In the genomic region with DNA sequence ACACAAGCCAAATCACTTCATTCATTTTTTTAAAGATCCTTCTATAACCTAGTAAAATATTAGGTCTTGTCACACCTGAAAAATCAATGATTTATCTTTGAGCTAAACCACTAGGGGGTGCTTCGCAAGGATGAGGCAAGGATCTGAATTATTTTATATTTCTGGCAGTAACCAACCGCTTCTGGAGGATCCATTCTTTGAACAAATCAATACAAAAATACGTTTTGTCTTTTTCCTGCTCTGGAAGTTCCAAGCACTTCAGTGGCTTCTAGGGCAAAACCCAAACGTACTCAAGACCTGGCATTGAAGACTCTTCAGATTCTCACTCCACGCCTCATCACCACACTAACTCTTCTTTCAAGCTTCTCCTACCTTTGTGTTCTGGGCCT, we compare ENCODE assay signal across 8 cellular contexts. TPM values are rescaled to one million over a fixed set of nuclear protein-coding genes. Genes with fewer than 3 reads are reported as not detected.
DNase-seq lines count a peak whose midpoint lies in the region; ATAC-seq, FAIRE-seq and TF ChIP-seq lines count a peak whose summit lies in the region.

No MANE protein-coding gene starts in this region.

- no peak overlapping the region for H2AFZ ChIP-seq in OCI-LY1 (ENCODE audit: low read length)

- H3K4me3 ChIP-seq in OCI-LY1 (ENCODE audit: low read depth, low read length, poor library complexity, severe bottlenecking) (peak overlapping the region; percentile 84), tibial nerve (peak overlapping the region; percentile 75 to 87 (median 83))

- CTCF ChIA-PET in GM10248 (lab: Yijun Ruan, JAX): interaction anchor here (0.7 to 8.5 kb wide), 37 partner anchors 11 to 881 kb away, joined by 3 to 107 read pairs (median 4); a partner anchor contains a TSS

- WGBS in tibial nerve, 2 donors: 0 to 1% methylated on average over 5 of the region's 5 CpGs

- TF ChIP-seq EP300 in tibial nerve (IDR thresholded peaks at IDR 0.05): no peak

- TF ChIP-seq CTCF in GM10248 (IDR thresholded peaks at IDR 0.05; ENCODE audit: control extremely low read depth, extremely low read depth, low read depth, missing control alignments) (peak; percentile 53), OCI-LY1 (IDR thresholded peaks at IDR 0.05; ENCODE audit: low read length) (peak; percentile 93), tibial nerve (IDR thresholded peaks at IDR 0.05) (peak in 3 of 5 experiments; percentile 24 to 59 (median 30))

- POLR2A ChIA-PET in GM10248 (lab: Yijun Ruan, JAX): interaction anchor here (0.7 to 1.8 kb wide), 2 partner anchors 15 to 50 kb away, joined by 3 to 22 read pairs; a partner anchor contains a TSS

- H3K4me2 ChIP-seq in OCI-LY1 (ENCODE audit: low read length): peak overlapping the region; percentile 63

- DNase-seq in GM10248 (ENCODE audit: extremely low spot score): peak; percentile 56
- DNase-seq in caudate nucleus (lab: John Stamatoyannopoulos, UW): peak in 1 of 61 donors; percentile 2
- DNase-seq in left kidney (ENCODE audit: low read depth, low spot score): peak; percentile 58
- DNase-seq in tibial nerve (ENCODE audit: low spot score in 2 of 2): no peak

- H3F3A ChIP-seq in OCI-LY1 (ENCODE audit: insufficient read depth, low read length): no peaks in the 10 kb centered on the region

- peak overlapping the region; percentile 72 for H3K9ac ChIP-seq in OCI-LY1 (ENCODE audit: low read length)

- H3K4me1 ChIP-seq in OCI-LY1 (ENCODE audit: insufficient read depth, low read length, severe bottlenecking): peaks cover 18% of the 10 kb centered on the region
- peaks cover 0 to 32% (median 15%) of the 10 kb centered on the region in 4 donors for H3K4me1 ChIP-seq in tibial nerve

- peaks cover 20% of the 10 kb centered on the region for H3K79me2 ChIP-seq in OCI-LY1 (ENCODE audit: insufficient read depth, low read length)

- H3K27me3 ChIP-seq in OCI-LY1 (ENCODE audit: insufficient read depth, low read length) (no peaks in the 10 kb centered on the region), tibial nerve (peaks cover 0 to 3% of the 10 kb centered on the region in 2 donors)

- ATAC-seq in HG03060 (IDR thresholded peaks at IDR 0.05; ENCODE audit: low read depth, unreplicated experiment): peak; percentile 18
- no peak for ATAC-seq in HG02885 (IDR thresholded peaks at IDR 0.05; ENCODE audit: poor library complexity, unreplicated experiment)

- TF ChIP-seq POLR2A in tibial nerve (IDR thresholded peaks at IDR 0.05): no peak

- no peaks in the 10 kb centered on the region for H3K9me3 ChIP-seq in OCI-LY1 (ENCODE audit: low read length)
- H3K9me3 ChIP-seq in tibial nerve: no peaks in the 10 kb centered on the region

- H4K20me1 ChIP-seq in OCI-LY1 (ENCODE audit: insufficient read depth, low read length): no peaks in the 10 kb centered on the region

- no peaks in the 10 kb centered on the region for H3K9me2 ChIP-seq in OCI-LY1 (ENCODE audit: low read depth, low read length)

- peak overlapping the region; percentile 68 for H3K27ac ChIP-seq in OCI-LY1 (ENCODE audit: low read depth, low read length, poor library complexity, severe bottlenecking)
- H3K27ac ChIP-seq in caudate nucleus (ENCODE audit: low read depth, low read length): peak overlapping the region; percentile 93
- peak overlapping the region; percentile 86 to 91 (median 88) for H3K27ac ChIP-seq in tibial nerve

- peak; percentile 51 for FAIRE-seq in A204.1 (lab: Jason Lieb, UNC)

- H3K36me3 ChIP-seq in OCI-LY1 (ENCODE audit: insufficient read depth, low read length): peaks cover 25% of the 10 kb centered on the region
- H3K36me3 ChIP-seq in tibial nerve: peaks cover 0 to 19% (median 2%) of the 10 kb centered on the region in 3 donors

RNA-seq across cellular contexts. Expression of a gene that starts 0.5 kb away (rescaled TPM):
- 10 to 100 TPM; 24.9 to 64.5 (median 39.3) TPM for total RNA-seq in tibial nerve

RNA-seq across cellular contexts. Expression of a gene that starts 14.2 kb away (rescaled TPM):
- total RNA-seq in tibial nerve: 10 to 100 TPM; 19.8 to 47.7 (median 35.8) TPM

RNA-seq across cellular contexts. Expression of a gene that starts 38.3 kb away (rescaled TPM):
- 10 to 100 TPM; 14.9 to 17.4 (median 16.5) TPM for total RNA-seq in tibial nerve

Comparison
In these comparisons a context has a peak if more than half of its experiments do, and no peak if none do; other contexts are left out.
1. DNase-seq: peak in GM10248 (single experiment) and left kidney (single experiment); none in tibial nerve (0 of 2).
2. CTCF ChIP-seq: peak in every context shown above with its lines; median percentile 93 in OCI-LY1; 53 in GM10248; 30 in tibial nerve.
3. Peak in every context shown above with its lines, with median percentiles within 50 percentile points of each other: H3K27ac ChIP-seq.